ENCODE assay signal across 20 cellular contexts in genomic region chr5:36669015-36669651, GRCh38.
DNase-seq lines count a peak whose midpoint lies in the region; ATAC-seq, FAIRE-seq and TF ChIP-seq lines count a peak whose summit lies in the region.
"Had no signal": no experiment of that assay in that cellular context is flagged by ENCODE, and none has a peak within 500 bp of the region (broad histone marks: within the 10 kb centered on the region; RNA-seq: fewer than 3 reads in every experiment).

No MANE protein-coding gene starts in this region.

- no peaks in the 10 kb centered on the region for H3K27me3 ChIP-seq in layer of hippocampus (ENCODE audit: control insufficient read depth, insufficient read depth, low read length)
- H3K27me3 ChIP-seq: BLaER1, SJSA1 had no signal

- no peak for TF ChIP-seq CTCF in coronary artery (IDR thresholded peaks at IDR 0.05)

- no peaks in the 10 kb centered on the region for H3K4me1 Mint-ChIP-seq in activated CD4-positive, alpha-beta memory T cell treated with anti-CD3 and anti-CD28 coated beads, Interleukin-2, amount 10 ng/mL, durations not matched to agents 7 days and 5 days

- no peak overlapping the region for H3K4me3 Mint-ChIP-seq in activated CD4-positive, alpha-beta memory T cell treated with anti-CD3 and anti-CD28 coated beads, Interleukin-2, amount 10 ng/mL, durations not matched to agents 7 days and 5 days

- no peak overlapping the region for H3K27ac ChIP-seq in coronary artery
- H3K27ac ChIP-seq in layer of hippocampus (ENCODE audit: low read depth, low read length) = peak overlapping the region; percentile 42
- H3K27ac ChIP-seq: 22Rv1, BLaER1, SJSA1 had no signal

- peaks cover 4% of the 10 kb centered on the region for H3K27me3 Mint-ChIP-seq in activated CD4-positive, alpha-beta memory T cell treated with anti-CD3 and anti-CD28 coated beads, Interleukin-2, amount 10 ng/mL, durations not matched to agents 7 days and 5 days

- DNase-seq in NCI-H82 treated with DMSO at 0.1 percent for 48 hours (lab: John Stamatoyannopoulos, UW; ENCODE audit: unreplicated experiment) (peak; percentile 11), NCI-H82 (lab: John Stamatoyannopoulos, UW) (no peak), coronary artery (ENCODE audit: low spot score) (no peak), urothelium cell line (ENCODE audit: low spot score) (no peak), HEK293T (ENCODE audit: extremely low spot score) (no peak)
- no peak for DNase-seq in activated CD4-positive, alpha-beta memory T cell treated with anti-CD3 and anti-CD28 coated beads, Interleukin-2, amount 10 ng/mL, durations not matched to agents 7 days and 5 days
- DNase-seq: DMS 273 treated with DMSO at 0.1 percent for 48 hours, EL, Karpas-422, MM.1S, NCI-H187 treated with DMSO at 0.1 percent for 48 hours, NCI-H2171 treated with DMSO at 0.1 percent for 48 hours, NCI-H510A treated with DMSO at 0.1 percent for 48 hours, RPMI8226 had no signal

- H3K9me3 Mint-ChIP-seq in activated CD4-positive, alpha-beta memory T cell treated with anti-CD3 and anti-CD28 coated beads, Interleukin-2, amount 10 ng/mL, durations not matched to agents 7 days and 5 days = no peaks in the 10 kb centered on the region

- POLR2A ChIA-PET in activated CD4-positive, alpha-beta memory T cell treated with anti-CD3 and anti-CD28 coated beads, Interleukin-2, amount 10 ng/mL, durations not matched to agents 7 days and 5 days (lab: Charles Lee) = no interaction called here
- POLR2A ChIA-PET in HEK293T (lab: Yijun Ruan, JAX) = no interaction called here

- H3K27ac Mint-ChIP-seq in activated CD4-positive, alpha-beta memory T cell treated with anti-CD3 and anti-CD28 coated beads, Interleukin-2, amount 10 ng/mL, durations not matched to agents 7 days and 5 days = no peak overlapping the region

- no peak for ATAC-seq in HG02973 (IDR thresholded peaks at IDR 0.05; ENCODE audit: unreplicated experiment)

- CTCF ChIA-PET in activated CD4-positive, alpha-beta memory T cell treated with anti-CD3 and anti-CD28 coated beads, Interleukin-2, amount 10 ng/mL, durations not matched to agents 7 days and 5 days (lab: Charles Lee) = interaction anchor here (0.5 to 1.4 kb wide), 2 partner anchors 21 to 91 kb away, joined by 3 to 4 read pairs; no protein-coding TSS in a partner anchor
- CTCF ChIA-PET in HEK293T (lab: Yijun Ruan, JAX) = no interaction called here

- H3K36me3 Mint-ChIP-seq in activated CD4-positive, alpha-beta memory T cell treated with anti-CD3 and anti-CD28 coated beads, Interleukin-2, amount 10 ng/mL, durations not matched to agents 7 days and 5 days (ENCODE audit: low read depth) = no peaks in the 10 kb centered on the region

- FAIRE-seq in urothelium cell line (lab: Jason Lieb, UNC) = peak; percentile 35
- FAIRE-seq: H54 had no signal

- peak overlapping the region; percentile 26 for H3K4me3 ChIP-seq in coronary artery
- H3K4me3 ChIP-seq: BLaER1, SJSA1 had no signal

TF ChIP-seq in HEK293T, 16 proteins besides CTCF, POLR2A, EP300 and RAD21:
- TF ChIP-seq BHLHE40 (IDR thresholded peaks at IDR 0.05; ENCODE audit: borderline replicate concordance) (no peak), TARDBP (IDR thresholded peaks at IDR 0.05) (no peak), SUZ12 (IDR thresholded peaks at IDR 0.05) (no peak), ZNF384 (IDR thresholded peaks at IDR 0.05) (no peak), FOXA1 (IDR thresholded peaks at IDR 0.05) (no peak), ARNT (IDR thresholded peaks at IDR 0.05) (no peak), PKNOX1 (IDR thresholded peaks at IDR 0.05) (no peak), L3MBTL2 (conservative IDR thresholded peaks at IDR 0.05) (no peak), ELF4 (IDR thresholded peaks at IDR 0.05) (no peak)
